ENCODE assay signal across 17 cellular contexts in genomic region chr9:109627042-109627441, GRCh38.
DNase-seq lines count a peak whose midpoint lies in the region; ATAC-seq and TF ChIP-seq lines count a peak whose summit lies in the region.
"Had no signal": no experiment of that assay in that cellular context is flagged by ENCODE, and none has a peak within 500 bp of the region (broad histone marks: within the 10 kb centered on the region; RNA-seq: fewer than 3 reads in every experiment).

No MANE protein-coding gene starts in this region.

- BruUV-seq in HCT116 (replicated peaks; lab: Mats Ljungman, UMichigan), result no TSS peak
- no TSS peak for BruUV-seq in A673 (replicated peaks; lab: Mats Ljungman, UMichigan)

- no peak for TF ChIP-seq RAD21 in HCT116 (IDR thresholded peaks at IDR 0.05; ENCODE audit: low read depth)

- POLR2A ChIA-PET in HCT116 (lab: Charles Lee), result no interaction called here
- POLR2A ChIA-PET in A673 (lab: Charles Lee; ENCODE audit: low non-redundant PET), result no interaction called here

- H3K36me3 ChIP-seq in HCT116 (ENCODE audit: control insufficient read depth in 1 of 2, insufficient read depth in 2 of 2, low read length in 2 of 2) (no peaks in the 10 kb centered on the region), brain microvascular endothelial cell (replicated peaks) (no peaks in the 10 kb centered on the region), A673 (ENCODE audit: insufficient read depth, low read length, poor library complexity, severe bottlenecking) (no peaks in the 10 kb centered on the region), ovary (no peaks in the 10 kb centered on the region)

- H3K4me3 ChIP-seq in HCT116 (replicated peaks in 1 of 2; ENCODE audit: low read depth in 1 of 2, low read length in 2 of 2) (no peak overlapping the region), brain microvascular endothelial cell (ENCODE audit: low read depth, low read length) (no peak overlapping the region), A673 (ENCODE audit: low read depth, low read length, poor library complexity, severe bottlenecking) (no peak overlapping the region), ovary (no peak overlapping the region)

- RAD21 ChIA-PET in HCT116 (lab: Charles Lee; ENCODE audit: low non-redundant PET in 1 of 2, low total read pairs in 2 of 2, uncharacterized antibody in 2 of 2, unreplicated experiment in 2 of 2), result no interaction called here

- TF ChIP-seq CTCF in HCT116 (IDR thresholded peaks at IDR 0.05 in 2 of 3, conservative IDR thresholded peaks at IDR 0.05 in 1 of 3; ENCODE audit: borderline replicate concordance in 1 of 3, insufficient read depth in 1 of 3, low read depth in 2 of 3, low read length in 2 of 3) (no peak), brain microvascular endothelial cell (IDR thresholded peaks at IDR 0.05; ENCODE audit: low read depth, low read length, missing control alignments) (peak; percentile 9), A673 (conservative IDR thresholded peaks at IDR 0.05; ENCODE audit: low read depth, low read length) (no peak), ovary (IDR thresholded peaks at IDR 0.05) (no peak)

- WGBS in ovary, 3 donors, result 60 to 73% (median 67%) methylated on average over 4 of the region's 4 CpGs

- H3K9me3 ChIP-seq in HCT116 (ENCODE audit: control insufficient read depth in 1 of 2, insufficient read depth in 1 of 2, low read depth in 1 of 2, low read length in 2 of 2) (no peaks in the 10 kb centered on the region), A673 (ENCODE audit: low read depth, low read length, poor library complexity, severe bottlenecking) (no peaks in the 10 kb centered on the region), ovary (no peaks in the 10 kb centered on the region)

- H3K79me2 ChIP-seq in HCT116 (ENCODE audit: insufficient read depth, low read length), result no peaks in the 10 kb centered on the region

- TF ChIP-seq POLR2A in HCT116 (IDR thresholded peaks at IDR 0.05; ENCODE audit: borderline replicate concordance, extremely low read depth, insufficient read depth, insufficient read length) (no peak), ovary (IDR thresholded peaks at IDR 0.05) (no peak)

- no peaks in the 10 kb centered on the region for H4K20me1 ChIP-seq in HCT116 (ENCODE audit: insufficient read depth)

- no peaks in the 10 kb centered on the region for H3K9me2 ChIP-seq in HCT116 (ENCODE audit: insufficient read depth)

- no peak overlapping the region for H3K9ac ChIP-seq in HCT116 (ENCODE audit: low read length)

- no peak overlapping the region for H3K27ac ChIP-seq in HCT116 (ENCODE audit: low read depth, low read length)
- no peak overlapping the region for H3K27ac ChIP-seq in brain microvascular endothelial cell
- H3K27ac ChIP-seq in A673 (ENCODE audit: low read depth, low read length, poor library complexity, severe bottlenecking), result no peak overlapping the region
- no peak overlapping the region for H3K27ac ChIP-seq in ovary

- ATAC-seq in HCT116 (peak; percentile 49; the same call in 1 of the 2 replicates), left cardiac atrium (peak; percentile 61 to 63), HG03097 (IDR thresholded peaks at IDR 0.05; ENCODE audit: low FRiP score, unreplicated experiment) (no peak)
- ATAC-seq: CD8-positive, alpha-beta T cell; HepG2 had no signal

- peaks cover 52% of the 10 kb centered on the region for H3K27me3 ChIP-seq in HCT116 (ENCODE audit: insufficient read depth, low read length)
- H3K27me3 ChIP-seq in brain microvascular endothelial cell (replicated peaks), result peaks cover 15% of the 10 kb centered on the region
- peaks cover 5% of the 10 kb centered on the region for H3K27me3 ChIP-seq in A673 (replicated peaks; ENCODE audit: insufficient read depth, low read depth, low read length, poor library complexity)
- H3K27me3 ChIP-seq in ovary, result no peaks in the 10 kb centered on the region

- H3K4me1 ChIP-seq in HCT116 (ENCODE audit: control insufficient read depth in 1 of 2, insufficient read depth in 2 of 2, low read length in 2 of 2) (no peaks in the 10 kb centered on the region), A673 (ENCODE audit: insufficient read depth, low read length, poor library complexity, severe bottlenecking) (no peaks in the 10 kb centered on the region), ovary (ENCODE audit: insufficient read depth) (peaks cover 3% of the 10 kb centered on the region)

- no peak for TF ChIP-seq EP300 in ovary (IDR thresholded peaks at IDR 0.05)

- no peak overlapping the region for H3K4me2 ChIP-seq in HCT116 (ENCODE audit: low read length)

- in situ Hi-C loops in brain microvascular endothelial cell (cut with HindIII; ENCODE audit: low pct_ligation_motif_present, low sequenced_read_pairs), result no loop called here

- intact Hi-C loops in HCT116 (cut with micrococcal nuclease), result no loop called here
- intact Hi-C loops in left cardiac atrium (cut with DNase I), result no loop called here
- intact Hi-C loops in A673 (cut with micrococcal nuclease; ENCODE audit: unreplicated experiment), result no loop called here
- intact Hi-C loops in ovary (cut with DNase I), result no loop called here

- DNase-seq in HCT116 (ENCODE audit: low read depth, low spot score) (no peak), brain microvascular endothelial cell (no peak), left cardiac atrium (no peak), pons (ENCODE audit: low spot score) (peak; percentile 67), A673 (ENCODE audit: low spot score) (no peak), ovary (no peak)
- DNase-seq: CD8-positive, alpha-beta T cell; DND-41; GDM1; HFFc6; MM.1S; NCI-H1105 treated with DMSO at 0.1 percent for 48 hours; NCI-H187; NCI-H2171 treated with DMSO at 0.1 percent for 48 hours; NCI-H510A had no signal

- CTCF ChIA-PET in HCT116 (lab: Charles Lee) (no interaction called here), A673 (lab: Charles Lee) (no interaction called here)

- H2AFZ ChIP-seq in HCT116 (ENCODE audit: low read depth, low read length, poor library complexity, severe bottlenecking), result no peak overlapping the region

TF ChIP-seq in HCT116, 20 proteins besides CTCF, POLR2A, EP300 and RAD21:
- TF ChIP-seq ZFX (IDR thresholded peaks at IDR 0.05) (no peak), CBX3 (IDR thresholded peaks at IDR 0.05; ENCODE audit: low read depth) (no peak), FOSL1 (IDR thresholded peaks at IDR 0.05; ENCODE audit: low read depth) (no peak), JUND (IDR thresholded peaks at IDR 0.05) (no peak), EGR1 (IDR thresholded peaks at IDR 0.05; ENCODE audit: low read depth) (no peak), CEBPB (IDR thresholded peaks at IDR 0.05; ENCODE audit: low read depth) (no peak), EZH2phosphoT487 (IDR thresholded peaks at IDR 0.05; ENCODE audit: borderline replicate concordance) (no peak), ZNF274 (IDR thresholded peaks at IDR 0.05; ENCODE audit: low read depth, low read length) (no peak), SP1 (IDR thresholded peaks at IDR 0.05; ENCODE audit: low read depth) (no peak)
- TF ChIP-seq, protein P1, sequence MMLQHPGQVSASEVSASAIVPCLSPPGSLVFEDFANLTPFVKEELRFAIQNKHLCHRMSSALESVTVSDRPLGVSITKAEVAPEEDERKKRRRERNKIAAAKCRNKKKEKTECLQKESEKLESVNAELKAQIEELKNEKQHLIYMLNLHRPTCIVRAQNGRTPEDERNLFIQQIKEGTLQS (IDR thresholded peaks at IDR 0.05), result no peak
TF ChIP-seq in HCT116: peak in this region for 0.
